Comparison of ENCODE assay signal across 1 cellular context in the genomic region with DNA sequence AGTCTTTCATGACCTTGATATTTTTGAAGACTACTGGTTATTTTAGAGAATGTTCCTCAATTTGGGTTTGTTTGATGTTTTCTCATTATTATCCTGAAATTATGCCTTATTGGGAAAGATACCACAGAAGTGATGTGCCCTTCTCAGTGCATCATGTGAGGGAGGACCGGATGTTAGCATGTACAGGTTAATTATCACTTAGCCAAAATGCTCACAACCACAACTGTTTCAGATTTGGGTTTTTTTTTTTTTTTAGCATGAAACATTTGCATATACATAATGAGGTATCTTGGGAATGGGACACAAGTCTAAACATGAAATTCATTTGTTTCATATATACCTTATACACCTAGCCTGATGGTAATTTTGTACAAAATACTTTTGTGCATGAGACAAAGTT.
TF ChIP-seq lines count a peak whose summit lies in the region.

No MANE protein-coding gene starts in this region.

TF ChIP-seq in K562, 482 proteins besides CTCF, POLR2A, EP300 and RAD21 (continued from another document):
- TF ChIP-seq, protein P1, sequence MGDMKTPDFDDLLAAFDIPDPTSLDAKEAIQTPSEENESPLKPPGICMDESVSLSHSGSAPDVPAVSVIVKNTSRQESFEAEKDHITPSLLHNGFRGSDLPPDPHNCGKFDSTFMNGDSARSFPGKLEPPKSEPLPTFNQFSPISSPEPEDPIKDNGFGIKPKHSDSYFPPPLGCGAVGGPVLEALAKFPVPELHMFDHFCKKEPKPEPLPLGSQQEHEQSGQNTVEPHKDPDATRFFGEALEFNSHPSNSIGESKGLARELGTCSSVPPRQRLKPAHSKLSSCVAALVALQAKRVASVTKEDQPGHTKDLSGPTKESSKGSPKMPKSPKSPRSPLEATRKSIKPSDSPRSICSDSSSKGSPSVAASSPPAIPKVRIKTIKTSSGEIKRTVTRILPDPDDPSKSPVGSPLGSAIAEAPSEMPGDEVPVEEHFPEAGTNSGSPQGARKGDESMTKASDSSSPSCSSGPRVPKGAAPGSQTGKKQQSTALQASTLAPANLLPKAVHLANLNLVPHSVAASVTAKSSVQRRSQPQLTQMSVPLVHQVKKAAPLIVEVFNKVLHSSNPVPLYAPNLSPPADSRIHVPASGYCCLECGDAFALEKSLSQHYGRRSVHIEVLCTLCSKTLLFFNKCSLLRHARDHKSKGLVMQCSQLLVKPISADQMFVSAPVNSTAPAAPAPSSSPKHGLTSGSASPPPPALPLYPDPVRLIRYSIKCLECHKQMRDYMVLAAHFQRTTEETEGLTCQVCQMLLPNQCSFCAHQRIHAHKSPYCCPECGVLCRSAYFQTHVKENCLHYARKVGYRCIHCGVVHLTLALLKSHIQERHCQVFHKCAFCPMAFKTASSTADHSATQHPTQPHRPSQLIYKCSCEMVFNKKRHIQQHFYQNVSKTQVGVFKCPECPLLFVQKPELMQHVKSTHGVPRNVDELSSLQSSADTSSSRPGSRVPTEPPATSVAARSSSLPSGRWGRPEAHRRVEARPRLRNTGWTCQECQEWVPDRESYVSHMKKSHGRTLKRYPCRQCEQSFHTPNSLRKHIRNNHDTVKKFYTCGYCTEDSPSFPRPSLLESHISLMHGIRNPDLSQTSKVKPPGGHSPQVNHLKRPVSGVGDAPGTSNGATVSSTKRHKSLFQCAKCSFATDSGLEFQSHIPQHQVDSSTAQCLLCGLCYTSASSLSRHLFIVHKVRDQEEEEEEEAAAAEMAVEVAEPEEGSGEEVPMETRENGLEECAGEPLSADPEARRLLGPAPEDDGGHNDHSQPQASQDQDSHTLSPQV (IDR thresholded peaks at IDR 0.05) = no peak
- TF ChIP-seq, protein P2, sequence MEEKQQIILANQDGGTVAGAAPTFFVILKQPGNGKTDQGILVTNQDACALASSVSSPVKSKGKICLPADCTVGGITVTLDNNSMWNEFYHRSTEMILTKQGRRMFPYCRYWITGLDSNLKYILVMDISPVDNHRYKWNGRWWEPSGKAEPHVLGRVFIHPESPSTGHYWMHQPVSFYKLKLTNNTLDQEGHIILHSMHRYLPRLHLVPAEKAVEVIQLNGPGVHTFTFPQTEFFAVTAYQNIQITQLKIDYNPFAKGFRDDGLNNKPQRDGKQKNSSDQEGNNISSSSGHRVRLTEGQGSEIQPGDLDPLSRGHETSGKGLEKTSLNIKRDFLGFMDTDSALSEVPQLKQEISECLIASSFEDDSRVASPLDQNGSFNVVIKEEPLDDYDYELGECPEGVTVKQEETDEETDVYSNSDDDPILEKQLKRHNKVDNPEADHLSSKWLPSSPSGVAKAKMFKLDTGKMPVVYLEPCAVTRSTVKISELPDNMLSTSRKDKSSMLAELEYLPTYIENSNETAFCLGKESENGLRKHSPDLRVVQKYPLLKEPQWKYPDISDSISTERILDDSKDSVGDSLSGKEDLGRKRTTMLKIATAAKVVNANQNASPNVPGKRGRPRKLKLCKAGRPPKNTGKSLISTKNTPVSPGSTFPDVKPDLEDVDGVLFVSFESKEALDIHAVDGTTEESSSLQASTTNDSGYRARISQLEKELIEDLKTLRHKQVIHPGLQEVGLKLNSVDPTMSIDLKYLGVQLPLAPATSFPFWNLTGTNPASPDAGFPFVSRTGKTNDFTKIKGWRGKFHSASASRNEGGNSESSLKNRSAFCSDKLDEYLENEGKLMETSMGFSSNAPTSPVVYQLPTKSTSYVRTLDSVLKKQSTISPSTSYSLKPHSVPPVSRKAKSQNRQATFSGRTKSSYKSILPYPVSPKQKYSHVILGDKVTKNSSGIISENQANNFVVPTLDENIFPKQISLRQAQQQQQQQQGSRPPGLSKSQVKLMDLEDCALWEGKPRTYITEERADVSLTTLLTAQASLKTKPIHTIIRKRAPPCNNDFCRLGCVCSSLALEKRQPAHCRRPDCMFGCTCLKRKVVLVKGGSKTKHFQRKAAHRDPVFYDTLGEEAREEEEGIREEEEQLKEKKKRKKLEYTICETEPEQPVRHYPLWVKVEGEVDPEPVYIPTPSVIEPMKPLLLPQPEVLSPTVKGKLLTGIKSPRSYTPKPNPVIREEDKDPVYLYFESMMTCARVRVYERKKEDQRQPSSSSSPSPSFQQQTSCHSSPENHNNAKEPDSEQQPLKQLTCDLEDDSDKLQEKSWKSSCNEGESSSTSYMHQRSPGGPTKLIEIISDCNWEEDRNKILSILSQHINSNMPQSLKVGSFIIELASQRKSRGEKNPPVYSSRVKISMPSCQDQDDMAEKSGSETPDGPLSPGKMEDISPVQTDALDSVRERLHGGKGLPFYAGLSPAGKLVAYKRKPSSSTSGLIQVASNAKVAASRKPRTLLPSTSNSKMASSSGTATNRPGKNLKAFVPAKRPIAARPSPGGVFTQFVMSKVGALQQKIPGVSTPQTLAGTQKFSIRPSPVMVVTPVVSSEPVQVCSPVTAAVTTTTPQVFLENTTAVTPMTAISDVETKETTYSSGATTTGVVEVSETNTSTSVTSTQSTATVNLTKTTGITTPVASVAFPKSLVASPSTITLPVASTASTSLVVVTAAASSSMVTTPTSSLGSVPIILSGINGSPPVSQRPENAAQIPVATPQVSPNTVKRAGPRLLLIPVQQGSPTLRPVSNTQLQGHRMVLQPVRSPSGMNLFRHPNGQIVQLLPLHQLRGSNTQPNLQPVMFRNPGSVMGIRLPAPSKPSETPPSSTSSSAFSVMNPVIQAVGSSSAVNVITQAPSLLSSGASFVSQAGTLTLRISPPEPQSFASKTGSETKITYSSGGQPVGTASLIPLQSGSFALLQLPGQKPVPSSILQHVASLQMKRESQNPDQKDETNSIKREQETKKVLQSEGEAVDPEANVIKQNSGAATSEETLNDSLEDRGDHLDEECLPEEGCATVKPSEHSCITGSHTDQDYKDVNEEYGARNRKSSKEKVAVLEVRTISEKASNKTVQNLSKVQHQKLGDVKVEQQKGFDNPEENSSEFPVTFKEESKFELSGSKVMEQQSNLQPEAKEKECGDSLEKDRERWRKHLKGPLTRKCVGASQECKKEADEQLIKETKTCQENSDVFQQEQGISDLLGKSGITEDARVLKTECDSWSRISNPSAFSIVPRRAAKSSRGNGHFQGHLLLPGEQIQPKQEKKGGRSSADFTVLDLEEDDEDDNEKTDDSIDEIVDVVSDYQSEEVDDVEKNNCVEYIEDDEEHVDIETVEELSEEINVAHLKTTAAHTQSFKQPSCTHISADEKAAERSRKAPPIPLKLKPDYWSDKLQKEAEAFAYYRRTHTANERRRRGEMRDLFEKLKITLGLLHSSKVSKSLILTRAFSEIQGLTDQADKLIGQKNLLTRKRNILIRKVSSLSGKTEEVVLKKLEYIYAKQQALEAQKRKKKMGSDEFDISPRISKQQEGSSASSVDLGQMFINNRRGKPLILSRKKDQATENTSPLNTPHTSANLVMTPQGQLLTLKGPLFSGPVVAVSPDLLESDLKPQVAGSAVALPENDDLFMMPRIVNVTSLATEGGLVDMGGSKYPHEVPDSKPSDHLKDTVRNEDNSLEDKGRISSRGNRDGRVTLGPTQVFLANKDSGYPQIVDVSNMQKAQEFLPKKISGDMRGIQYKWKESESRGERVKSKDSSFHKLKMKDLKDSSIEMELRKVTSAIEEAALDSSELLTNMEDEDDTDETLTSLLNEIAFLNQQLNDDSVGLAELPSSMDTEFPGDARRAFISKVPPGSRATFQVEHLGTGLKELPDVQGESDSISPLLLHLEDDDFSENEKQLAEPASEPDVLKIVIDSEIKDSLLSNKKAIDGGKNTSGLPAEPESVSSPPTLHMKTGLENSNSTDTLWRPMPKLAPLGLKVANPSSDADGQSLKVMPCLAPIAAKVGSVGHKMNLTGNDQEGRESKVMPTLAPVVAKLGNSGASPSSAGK (IDR thresholded peaks at IDR 0.05) = no peak
- TF ChIP-seq, protein P3, sequence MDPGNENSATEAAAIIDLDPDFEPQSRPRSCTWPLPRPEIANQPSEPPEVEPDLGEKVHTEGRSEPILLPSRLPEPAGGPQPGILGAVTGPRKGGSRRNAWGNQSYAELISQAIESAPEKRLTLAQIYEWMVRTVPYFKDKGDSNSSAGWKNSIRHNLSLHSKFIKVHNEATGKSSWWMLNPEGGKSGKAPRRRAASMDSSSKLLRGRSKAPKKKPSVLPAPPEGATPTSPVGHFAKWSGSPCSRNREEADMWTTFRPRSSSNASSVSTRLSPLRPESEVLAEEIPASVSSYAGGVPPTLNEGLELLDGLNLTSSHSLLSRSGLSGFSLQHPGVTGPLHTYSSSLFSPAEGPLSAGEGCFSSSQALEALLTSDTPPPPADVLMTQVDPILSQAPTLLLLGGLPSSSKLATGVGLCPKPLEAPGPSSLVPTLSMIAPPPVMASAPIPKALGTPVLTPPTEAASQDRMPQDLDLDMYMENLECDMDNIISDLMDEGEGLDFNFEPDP (CRISPR knock-in tag; IDR thresholded peaks at IDR 0.05) = no peak
- no peak for TF ChIP-seq RHOXF2B (CRISPR knock-in tag; conservative IDR thresholded peaks at IDR 0.05)
- TF ChIP-seq, protein P4, sequence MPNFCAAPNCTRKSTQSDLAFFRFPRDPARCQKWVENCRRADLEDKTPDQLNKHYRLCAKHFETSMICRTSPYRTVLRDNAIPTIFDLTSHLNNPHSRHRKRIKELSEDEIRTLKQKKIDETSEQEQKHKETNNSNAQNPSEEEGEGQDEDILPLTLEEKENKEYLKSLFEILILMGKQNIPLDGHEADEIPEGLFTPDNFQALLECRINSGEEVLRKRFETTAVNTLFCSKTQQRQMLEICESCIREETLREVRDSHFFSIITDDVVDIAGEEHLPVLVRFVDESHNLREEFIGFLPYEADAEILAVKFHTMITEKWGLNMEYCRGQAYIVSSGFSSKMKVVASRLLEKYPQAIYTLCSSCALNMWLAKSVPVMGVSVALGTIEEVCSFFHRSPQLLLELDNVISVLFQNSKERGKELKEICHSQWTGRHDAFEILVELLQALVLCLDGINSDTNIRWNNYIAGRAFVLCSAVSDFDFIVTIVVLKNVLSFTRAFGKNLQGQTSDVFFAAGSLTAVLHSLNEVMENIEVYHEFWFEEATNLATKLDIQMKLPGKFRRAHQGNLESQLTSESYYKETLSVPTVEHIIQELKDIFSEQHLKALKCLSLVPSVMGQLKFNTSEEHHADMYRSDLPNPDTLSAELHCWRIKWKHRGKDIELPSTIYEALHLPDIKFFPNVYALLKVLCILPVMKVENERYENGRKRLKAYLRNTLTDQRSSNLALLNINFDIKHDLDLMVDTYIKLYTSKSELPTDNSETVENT (CRISPR knock-in tag; IDR thresholded peaks at IDR 0.05) = no peak
- no peak for TF ChIP-seq CBX8 (IDR thresholded peaks at IDR 0.05; ENCODE audit: borderline replicate concordance, extremely low read depth, low read depth, low read length, poor library complexity, severe bottlenecking)
- no peak for TF ChIP-seq YY1 (IDR thresholded peaks at IDR 0.05; ENCODE audit: borderline replicate concordance in 1 of 3, control insufficient read depth in 1 of 3, extremely low read depth in 1 of 3, insufficient read depth in 3 of 3, insufficient read length in 1 of 3, insufficient replicate concordance in 2 of 3, low read depth in 1 of 3, low read length in 2 of 3)
- TF ChIP-seq, protein P5, sequence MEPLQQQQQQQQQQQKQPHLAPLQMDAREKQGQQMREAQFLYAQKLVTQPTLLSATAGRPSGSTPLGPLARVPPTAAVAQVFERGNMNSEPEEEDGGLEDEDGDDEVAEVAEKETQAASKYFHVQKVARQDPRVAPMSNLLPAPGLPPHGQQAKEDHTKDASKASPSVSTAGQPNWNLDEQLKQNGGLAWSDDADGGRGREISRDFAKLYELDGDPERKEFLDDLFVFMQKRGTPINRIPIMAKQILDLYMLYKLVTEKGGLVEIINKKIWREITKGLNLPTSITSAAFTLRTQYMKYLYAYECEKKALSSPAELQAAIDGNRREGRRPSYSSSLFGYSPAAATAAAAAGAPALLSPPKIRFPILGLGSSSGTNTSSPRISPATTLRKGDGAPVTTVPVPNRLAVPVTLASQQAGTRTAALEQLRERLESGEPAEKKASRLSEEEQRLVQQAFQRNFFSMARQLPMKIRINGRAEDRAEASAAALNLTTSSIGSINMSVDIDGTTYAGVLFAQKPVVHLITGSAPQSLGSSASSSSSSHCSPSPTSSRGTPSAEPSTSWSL (CRISPR knock-in tag; IDR thresholded peaks at IDR 0.05; ENCODE audit: borderline replicate concordance) = no peak
- no peak for TF ChIP-seq DMBX1 (CRISPR knock-in tag; IDR thresholded peaks at IDR 0.05; ENCODE audit: borderline replicate concordance)
- TF ChIP-seq, protein P6, sequence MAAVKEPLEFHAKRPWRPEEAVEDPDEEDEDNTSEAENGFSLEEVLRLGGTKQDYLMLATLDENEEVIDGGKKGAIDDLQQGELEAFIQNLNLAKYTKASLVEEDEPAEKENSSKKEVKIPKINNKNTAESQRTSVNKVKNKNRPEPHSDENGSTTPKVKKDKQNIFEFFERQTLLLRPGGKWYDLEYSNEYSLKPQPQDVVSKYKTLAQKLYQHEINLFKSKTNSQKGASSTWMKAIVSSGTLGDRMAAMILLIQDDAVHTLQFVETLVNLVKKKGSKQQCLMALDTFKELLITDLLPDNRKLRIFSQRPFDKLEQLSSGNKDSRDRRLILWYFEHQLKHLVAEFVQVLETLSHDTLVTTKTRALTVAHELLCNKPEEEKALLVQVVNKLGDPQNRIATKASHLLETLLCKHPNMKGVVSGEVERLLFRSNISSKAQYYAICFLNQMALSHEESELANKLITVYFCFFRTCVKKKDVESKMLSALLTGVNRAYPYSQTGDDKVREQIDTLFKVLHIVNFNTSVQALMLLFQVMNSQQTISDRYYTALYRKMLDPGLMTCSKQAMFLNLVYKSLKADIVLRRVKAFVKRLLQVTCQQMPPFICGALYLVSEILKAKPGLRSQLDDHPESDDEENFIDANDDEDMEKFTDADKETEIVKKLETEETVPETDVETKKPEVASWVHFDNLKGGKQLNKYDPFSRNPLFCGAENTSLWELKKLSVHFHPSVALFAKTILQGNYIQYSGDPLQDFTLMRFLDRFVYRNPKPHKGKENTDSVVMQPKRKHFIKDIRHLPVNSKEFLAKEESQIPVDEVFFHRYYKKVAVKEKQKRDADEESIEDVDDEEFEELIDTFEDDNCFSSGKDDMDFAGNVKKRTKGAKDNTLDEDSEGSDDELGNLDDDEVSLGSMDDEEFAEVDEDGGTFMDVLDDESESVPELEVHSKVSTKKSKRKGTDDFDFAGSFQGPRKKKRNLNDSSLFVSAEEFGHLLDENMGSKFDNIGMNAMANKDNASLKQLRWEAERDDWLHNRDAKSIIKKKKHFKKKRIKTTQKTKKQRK (IDR thresholded peaks at IDR 0.05; ENCODE audit: borderline replicate concordance, low read depth, low read length) = no peak
- TF ChIP-seq, protein P7, sequence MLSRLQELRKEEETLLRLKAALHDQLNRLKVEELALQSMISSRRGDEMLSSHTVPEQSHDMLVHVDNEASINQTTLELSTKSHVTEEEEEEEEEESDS (CRISPR knock-in tag; IDR thresholded peaks at IDR 0.05) = no peak
- no peak for TF ChIP-seq SMAD3 (CRISPR knock-in tag; conservative IDR thresholded peaks at IDR 0.05)
